10 cellular contexts compared by ENCODE assay signal in genomic region chr5:172602712-172603289, GRCh38. TPM values are rescaled to one million over a fixed set of nuclear protein-coding genes. Genes with fewer than 3 reads are reported as not detected.
DNase-seq lines count a peak whose midpoint lies in the region; ATAC-seq and TF ChIP-seq lines count a peak whose summit lies in the region.
"Had no signal": no experiment of that assay in that cellular context is flagged by ENCODE, and none has a peak within 500 bp of the region (broad histone marks: within the 10 kb centered on the region; RNA-seq: fewer than 3 reads in every experiment).

No MANE protein-coding gene starts in this region.

- H4K20me1 ChIP-seq in MM.1S (ENCODE audit: insufficient read depth, low read length), result no peaks in the 10 kb centered on the region

- ATAC-seq in stimulated activated naive CD8-positive, alpha-beta T cell treated with anti-CD3 and anti-CD28 coated beads, Interleukin-15, amount 100 ng/mL, for 72 hours, result no peak
- no peak for ATAC-seq in GM18505 (IDR thresholded peaks at IDR 0.05; ENCODE audit: unreplicated experiment)

- H3K27ac Mint-ChIP-seq in stimulated activated naive CD8-positive, alpha-beta T cell treated with anti-CD3 and anti-CD28 coated beads, Interleukin-15, amount 100 ng/mL, for 72 hours, result no peak overlapping the region

- DNase-seq in MM.1S (no peak), fibroblast of mammary gland (ENCODE audit: low read depth) (peak; percentile 15), OCI-M1 (lab: John Stamatoyannopoulos, UW) (no peak), NCI-H69 (lab: John Stamatoyannopoulos, UW) (no peak)
- DNase-seq in stimulated activated naive CD8-positive, alpha-beta T cell treated with anti-CD3 and anti-CD28 coated beads, Interleukin-15, amount 100 ng/mL, for 72 hours, result no peak
- DNase-seq: activated CD8-positive, alpha-beta memory T cell treated with anti-CD3 and anti-CD28 coated beads, Interleukin-2, amount 50 U/mL, for 4 hours; NCI-H226 had no signal

- H3K36me3 ChIP-seq in MM.1S (replicated peaks; ENCODE audit: insufficient read depth, low read length) (no peaks in the 10 kb centered on the region), mesodermal cell (ENCODE audit: control insufficient read depth, insufficient read depth, low read length) (no peaks in the 10 kb centered on the region)

- H3K4me3 ChIP-seq in MM.1S (ENCODE audit: low read length), result no peak overlapping the region
- no peak overlapping the region for H3K4me3 ChIP-seq in fibroblast of mammary gland (ENCODE audit: control insufficient read depth, low read depth, low read length)
- no peak overlapping the region for H3K4me3 ChIP-seq in mesodermal cell (ENCODE audit: extremely low read depth, insufficient read depth, low read length, poor library complexity, severe bottlenecking)
- no peak overlapping the region for H3K4me3 ChIP-seq in skin epidermis

- H3K9me3 Mint-ChIP-seq in stimulated activated naive CD8-positive, alpha-beta T cell treated with anti-CD3 and anti-CD28 coated beads, Interleukin-15, amount 100 ng/mL, for 72 hours, result no peaks in the 10 kb centered on the region

- no peaks in the 10 kb centered on the region for H3K4me1 Mint-ChIP-seq in stimulated activated naive CD8-positive, alpha-beta T cell treated with anti-CD3 and anti-CD28 coated beads, Interleukin-15, amount 100 ng/mL, for 72 hours

- no peak overlapping the region for H3K27ac ChIP-seq in MM.1S (ENCODE audit: low read length)
- peak overlapping the region; percentile 62 for H3K27ac ChIP-seq in mesodermal cell (ENCODE audit: low read depth, low read length, severe bottlenecking)
- H3K27ac ChIP-seq in skin epidermis, result peak overlapping the region in 13 of 21 experiments; percentile 6 to 71 (median 41)

- no peak overlapping the region for H3K4me2 ChIP-seq in MM.1S (ENCODE audit: low read depth, low read length)

- H3K4me3 Mint-ChIP-seq in stimulated activated naive CD8-positive, alpha-beta T cell treated with anti-CD3 and anti-CD28 coated beads, Interleukin-15, amount 100 ng/mL, for 72 hours, result no peak overlapping the region

- H3K9me2 ChIP-seq in MM.1S (replicated peaks; ENCODE audit: insufficient read depth, low read length), result no peaks in the 10 kb centered on the region

- H3K27me3 ChIP-seq in MM.1S (replicated peaks; ENCODE audit: insufficient read depth, low read length), result peaks cover 5% of the 10 kb centered on the region

- no peaks in the 10 kb centered on the region for H3K79me2 ChIP-seq in MM.1S (ENCODE audit: low read length)

- H3K27me3 Mint-ChIP-seq in stimulated activated naive CD8-positive, alpha-beta T cell treated with anti-CD3 and anti-CD28 coated beads, Interleukin-15, amount 100 ng/mL, for 72 hours, result peaks cover 6% of the 10 kb centered on the region

- TF ChIP-seq CTCF in MM.1S (IDR thresholded peaks at IDR 0.05; ENCODE audit: low read length) (no peak), fibroblast of mammary gland (conservative IDR thresholded peaks at IDR 0.05; ENCODE audit: control insufficient read depth, insufficient read depth, low read depth, low read length) (no peak)

- H3K4me1 ChIP-seq in MM.1S (ENCODE audit: low read length), result no peaks in the 10 kb centered on the region
- no peaks in the 10 kb centered on the region for H3K4me1 ChIP-seq in mesodermal cell (ENCODE audit: control insufficient read depth, insufficient read depth, low read length, poor library complexity, severe bottlenecking)

- H3K9me3 ChIP-seq in MM.1S (replicated peaks; ENCODE audit: insufficient read depth, low read length) (no peaks in the 10 kb centered on the region), mesodermal cell (ENCODE audit: control insufficient read depth, low read length) (no peaks in the 10 kb centered on the region)

- H2AFZ ChIP-seq in MM.1S (ENCODE audit: low read length), result 0 out of 2 replicates have a peak overlapping the region, but pooled peaks have one; percentile 12

- 85 to 92% methylated on average over 15 to 16 of the region's 19 CpGs for WGBS in mesodermal cell (ENCODE audit: insufficient coverage in 2 of 2), 2 experiments

- no peak overlapping the region for H3K9ac ChIP-seq in MM.1S (ENCODE audit: low read length)

- H3F3A ChIP-seq in MM.1S (ENCODE audit: insufficient read depth, low read length), result no peaks in the 10 kb centered on the region

- TF ChIP-seq POLR2A in GM18505 (IDR thresholded peaks at IDR 0.05; ENCODE audit: borderline replicate concordance, extremely low read depth, insufficient read depth, insufficient read length), result no peak

RNA-seq across cellular contexts. Expression of gene NEURL1B, which starts 38.3 kb away (rescaled TPM):
- polyA plus RNA-seq in mesodermal cell (2013, experiment 1 of 2), result 13.9 TPM
- 12.6 TPM for polyA plus RNA-seq in mesodermal cell (2013, experiment 2 of 2)
